In genomic region chr17:42677921-42678781, GRCh38 we compare ENCODE assay signal across 8 cellular contexts. TPM values are rescaled to one million over a fixed set of nuclear protein-coding genes. Genes with fewer than 3 reads are reported as not detected.
DNase-seq lines count a peak whose midpoint lies in the region; ATAC-seq and TF ChIP-seq lines count a peak whose summit lies in the region.

No MANE protein-coding gene starts in this region.

- H3K36me3 Mint-ChIP-seq in dendritic cell treated with granulocyte-macrophage colony-stimulating factor and Interleukin-4, amounts not matched to agents 40 ng/mL and 50 ng/mL, for 4 days (ENCODE audit: low read depth), result no peaks in the 10 kb centered on the region

- DNase-seq in GM06990 (ENCODE audit: extremely low read depth, insufficient read length) (peak; percentile 88), NCI-H69 (lab: John Stamatoyannopoulos, UW) (peak; percentile 97), left lobe of liver (ENCODE audit: low spot score) (peak; percentile 97)
- DNase-seq in activated CD4-positive, alpha-beta T cell treated with anti-CD3 and anti-CD28 coated beads, Interleukin-2, amount 50 U/mL, for 24 hours (ENCODE audit: low read depth in 1 of 2, low spot score in 1 of 2), result peak; percentile 66 to 70
- DNase-seq in stimulated activated CD4-positive, alpha-beta T cell treated with anti-CD3 and anti-CD28 coated beads, Interleukin-2, amount 100 ng/mL, for 24 hours, result peak; percentile 80 to 85

- H3K4me3 ChIP-seq in GM06990 (replicated peaks; ENCODE audit: low read depth, low read length), result peak overlapping the region; percentile 71

- intact Hi-C loops in dendritic cell treated with granulocyte-macrophage colony-stimulating factor and Interleukin-4, amounts not matched to agents 40 ng/mL and 50 ng/mL, for 4 days (cut with micrococcal nuclease), result loop anchor here (2.0 kb wide), 1 partner anchor 99 kb away; no protein-coding TSS in a partner anchor

- H3K4me3 Mint-ChIP-seq in dendritic cell treated with granulocyte-macrophage colony-stimulating factor and Interleukin-4, amounts not matched to agents 40 ng/mL and 50 ng/mL, for 4 days, result peak overlapping the region; percentile 84

- H3K27me3 ChIP-seq in GM06990 (replicated peaks; ENCODE audit: control insufficient read depth, insufficient read depth, low read length), result no peaks in the 10 kb centered on the region

- peaks cover 4% of the 10 kb centered on the region for H3K36me3 ChIP-seq in GM06990 (ENCODE audit: control insufficient read depth, insufficient read depth, low read length)

- ATAC-seq in HG03460 (IDR thresholded peaks at IDR 0.05; ENCODE audit: unreplicated experiment) (peak; percentile 21), left lobe of liver (peak; percentile 55), GM18519 (IDR thresholded peaks at IDR 0.05; ENCODE audit: low FRiP score, unreplicated experiment) (no peak)

- TF ChIP-seq CTCF in GM06990 (IDR thresholded peaks at IDR 0.05; ENCODE audit: insufficient read depth, low read length, poor library complexity, severe bottlenecking), result no peak

- H3K4me1 Mint-ChIP-seq in dendritic cell treated with granulocyte-macrophage colony-stimulating factor and Interleukin-4, amounts not matched to agents 40 ng/mL and 50 ng/mL, for 4 days (ENCODE audit: low read depth), result peaks cover 69% of the 10 kb centered on the region

- H3K27me3 Mint-ChIP-seq in dendritic cell treated with granulocyte-macrophage colony-stimulating factor and Interleukin-4, amounts not matched to agents 40 ng/mL and 50 ng/mL, for 4 days, result peaks cover 66% of the 10 kb centered on the region

- no peaks in the 10 kb centered on the region for H3K9me3 Mint-ChIP-seq in dendritic cell treated with granulocyte-macrophage colony-stimulating factor and Interleukin-4, amounts not matched to agents 40 ng/mL and 50 ng/mL, for 4 days

- peak overlapping the region; percentile 95 for H3K27ac Mint-ChIP-seq in dendritic cell treated with granulocyte-macrophage colony-stimulating factor and Interleukin-4, amounts not matched to agents 40 ng/mL and 50 ng/mL, for 4 days

RNA-seq across cellular contexts. Expression of gene PLEKHH3, which starts 1.4 kb away (rescaled TPM):
- 27.6 TPM for total RNA-seq in left lobe of liver

RNA-seq across cellular contexts. Expression of gene CCR10, which starts 3.5 kb away (rescaled TPM):
- 0.13 TPM for total RNA-seq in left lobe of liver

RNA-seq across cellular contexts. Expression of gene CNTNAP1, which starts 4.2 kb away (rescaled TPM):
- 0.93 TPM for total RNA-seq in left lobe of liver

RNA-seq across cellular contexts. Expression of gene TUBG2, which starts 19.1 kb away (rescaled TPM):
- 7.6 TPM for total RNA-seq in left lobe of liver
